8 cellular contexts compared by ENCODE assay signal in genomic region chr5:137320056-137321045, GRCh38.
DNase-seq lines count a peak whose midpoint lies in the region; ATAC-seq and TF ChIP-seq lines count a peak whose summit lies in the region.

No MANE protein-coding gene starts in this region.

- no TSS peak for BruUV-seq in A673 (replicated peaks; lab: Mats Ljungman, UMichigan)

- intact Hi-C loops in A673 (cut with micrococcal nuclease; ENCODE audit: unreplicated experiment) (loop anchor here (2.0 kb wide), 2 partner anchors 178 to 284 kb away; partner anchors contain the start of gene SPOCK1), lower lobe of right lung (cut with DNase I) (loop anchor here (10.0 kb wide), 1 partner anchor 174 kb away; the partner anchor contains the start of gene SPOCK1)

- CTCF ChIA-PET in A673 (lab: Charles Lee): interaction anchor here (0.6 to 1.7 kb wide), 11 partner anchors 10 to 422 kb away, joined by 3 to 16 read pairs (median 3); no protein-coding TSS in a partner anchor

- H3K27me3 ChIP-seq in A673 (replicated peaks; ENCODE audit: insufficient read depth, low read depth, low read length, poor library complexity) (peaks cover 14% of the 10 kb centered on the region), lower lobe of right lung (ENCODE audit: low read depth) (peaks cover 8% of the 10 kb centered on the region)

- H3K4me1 ChIP-seq in A673 (ENCODE audit: insufficient read depth, low read length, poor library complexity, severe bottlenecking) (no peaks in the 10 kb centered on the region), lower lobe of right lung (no peaks in the 10 kb centered on the region)

- DNase-seq in A673 (ENCODE audit: low spot score) (peak; percentile 69), GM04503 (ENCODE audit: low read depth) (peak; percentile 32), Kasumi-1 (lab: John Stamatoyannopoulos, UW) (peak; percentile 46 to 65), RPMI7951 (ENCODE audit: low read depth) (peak; percentile 68), dermis microvascular lymphatic vessel endothelial cell (ENCODE audit: low read depth in 2 of 2) (peak; percentile 28 to 68), lower lobe of right lung (no peak), DMS153 (lab: John Stamatoyannopoulos, UW) (no peak)
- DNase-seq in effector CD8-positive, alpha-beta T cell (lab: John Stamatoyannopoulos, UW): no peak

- POLR2A ChIA-PET in A673 (lab: Charles Lee; ENCODE audit: low non-redundant PET): interaction anchor here (0.6 kb wide), 1 partner anchor 1038 kb away, joined by 3 read pairs; no protein-coding TSS in a partner anchor

- peak; percentile 46 to 64 for ATAC-seq in lower lobe of right lung

- H3K4me3 ChIP-seq in A673 (ENCODE audit: low read depth, low read length, poor library complexity, severe bottlenecking): no peak overlapping the region
- no peak overlapping the region for H3K4me3 ChIP-seq in lower lobe of right lung

- H3K27ac ChIP-seq in A673 (ENCODE audit: low read depth, low read length, poor library complexity, severe bottlenecking) (no peak overlapping the region), lower lobe of right lung (no peak overlapping the region)

- peak; percentile 76 for TF ChIP-seq CTCF in A673 (conservative IDR thresholded peaks at IDR 0.05; ENCODE audit: low read depth, low read length)
- TF ChIP-seq CTCF in lower lobe of right lung (IDR thresholded peaks at IDR 0.05): peak; percentile 69

- H3K36me3 ChIP-seq in A673 (ENCODE audit: insufficient read depth, low read length, poor library complexity, severe bottlenecking) (no peaks in the 10 kb centered on the region), lower lobe of right lung (no peaks in the 10 kb centered on the region)

- H3K9me3 ChIP-seq in A673 (ENCODE audit: low read depth, low read length, poor library complexity, severe bottlenecking) (no peaks in the 10 kb centered on the region), lower lobe of right lung (no peaks in the 10 kb centered on the region)

Comparison
In these comparisons a context has a peak if more than half of its experiments do, and no peak if none do; other contexts are left out.
1. DNase-seq: peak in A673 (single experiment), GM04503 (single experiment), Kasumi-1 (2 of 2), RPMI7951 (single experiment) and dermis microvascular lymphatic vessel endothelial cell (2 of 2); none in lower lobe of right lung (single experiment), effector CD8-positive, alpha-beta T cell (single experiment) and DMS153 (single experiment).